Comparison of ENCODE assay signal across 8 cellular contexts in the genomic region with DNA sequence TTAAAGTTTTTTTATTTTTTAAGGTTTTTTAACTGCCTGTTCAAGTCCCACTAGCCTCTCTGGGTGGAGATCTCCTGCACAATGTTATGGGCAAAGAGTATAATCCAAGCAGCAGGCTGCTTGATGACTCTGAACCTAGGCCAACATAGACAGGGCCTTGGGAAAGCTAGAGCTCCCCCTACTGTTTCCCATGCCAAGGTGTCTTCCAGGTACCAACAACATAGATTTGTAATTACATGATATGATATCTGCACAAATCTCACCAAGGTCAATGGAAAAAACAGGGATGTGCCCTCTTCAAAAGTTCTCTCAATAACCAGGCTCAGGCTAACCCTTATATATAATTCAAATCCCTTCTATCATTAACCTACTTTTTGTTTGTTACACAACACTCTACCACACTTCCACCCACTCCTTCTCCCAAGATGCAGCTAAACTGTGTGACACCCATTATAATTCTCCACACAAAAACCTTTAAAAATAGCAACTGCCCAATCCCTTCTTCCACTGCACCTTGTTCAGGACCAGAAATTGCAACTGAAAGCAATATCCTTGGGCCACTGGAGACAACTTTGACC. TPM values are rescaled to one million over a fixed set of nuclear protein-coding genes. Genes with fewer than 3 reads are reported as not detected.
DNase-seq lines count a peak whose midpoint lies in the region; FAIRE-seq and TF ChIP-seq lines count a peak whose summit lies in the region.

No MANE protein-coding gene starts in this region.

- H3K27me3 ChIP-seq in cardiac muscle cell = no peaks in the 10 kb centered on the region
- no peaks in the 10 kb centered on the region for H3K27me3 ChIP-seq in H1 (replicated peaks in 1 of 4; ENCODE audit: control insufficient read depth in 3 of 4, extremely low read depth in 1 of 4, insufficient read depth in 3 of 4, low read length in 3 of 4)

- peak; percentile 43 to 54 for TF ChIP-seq RAD21 in H1 (IDR thresholded peaks at IDR 0.05 in 1 of 2, conservative IDR thresholded peaks at IDR 0.05 in 1 of 2; ENCODE audit: low read depth in 2 of 2, low read length in 2 of 2)

- no peak overlapping the region for H3K23ac ChIP-seq in H1 (ENCODE audit: insufficient read length)

- TF ChIP-seq CTCF in cardiac muscle cell (IDR thresholded peaks at IDR 0.05; ENCODE audit: low read depth, low read length) (peak; percentile 86), WI38 (IDR thresholded peaks at IDR 0.05; ENCODE audit: low read depth, low read length) (peak; percentile 60), H1 (IDR thresholded peaks at IDR 0.05; ENCODE audit: control extremely low read depth in 1 of 3, insufficient read depth in 1 of 3, low read depth in 1 of 3, low read length in 3 of 3) (peak; percentile 53 to 84 (median 65))

- DNase-seq in cardiac muscle cell (ENCODE audit: low read depth in 1 of 2, low spot score in 1 of 2) (peak; percentile 70 to 71), cardiac septum (ENCODE audit: low spot score) (no peak), NCI-H1092 (lab: John Stamatoyannopoulos, UW) (peak; percentile 23), H1 (ENCODE audit: low read depth in 1 of 2, low spot score in 2 of 2) (peak in 1 of 2 experiments; percentile 54), mucosa of gallbladder (ENCODE audit: low spot score) (peak; percentile 41), superior temporal gyrus (ENCODE audit: extremely low spot score) (peak; percentile 57), COR-L47 (lab: John Stamatoyannopoulos, UW) (no peak)

- no peaks in the 10 kb centered on the region for H3K79me2 ChIP-seq in H1 (ENCODE audit: control insufficient read depth in 1 of 2, insufficient read depth in 2 of 2, low read length in 2 of 2)

- H3K79me1 ChIP-seq in H1 (ENCODE audit: low read depth, low read length) = no peaks in the 10 kb centered on the region

- no peak overlapping the region for H3K18ac ChIP-seq in H1 (ENCODE audit: extremely low read depth, low read length)

- no peak for FAIRE-seq in H1 (lab: Jason Lieb, UNC)

- no peak overlapping the region for H4K5ac ChIP-seq in H1 (ENCODE audit: insufficient read length, low read depth, low read length)

- peaks cover 31% of the 10 kb centered on the region for H3K36me3 ChIP-seq in cardiac muscle cell
- H3K36me3 ChIP-seq in H1 (ENCODE audit: control insufficient read depth in 2 of 4, insufficient read depth in 4 of 4, low read length in 3 of 4) = peaks cover 0 to 20% (median 9%) of the 10 kb centered on the region in 4 experiments; a peak in 4 of 8 replicates

- H3K14ac ChIP-seq in H1 (ENCODE audit: insufficient read length) = no peak overlapping the region

- no peak for TF ChIP-seq EP300 in H1 (IDR thresholded peaks at IDR 0.05; ENCODE audit: borderline replicate concordance in 1 of 2, low read depth in 2 of 2, low read length in 2 of 2)

- H3K4me2 ChIP-seq in H1 (ENCODE audit: insufficient read depth in 1 of 2, low read depth in 2 of 2, low read length in 2 of 2) = no peak overlapping the region

- H2AK5ac ChIP-seq in H1 (ENCODE audit: low read depth, low read length) = no peak overlapping the region

- no peak overlapping the region for H3K4ac ChIP-seq in H1 (replicated peaks; ENCODE audit: insufficient read length, low read depth, low read length)

- no peaks in the 10 kb centered on the region for H3K4me1 ChIP-seq in cardiac muscle cell (ENCODE audit: low read depth)
- H3K4me1 ChIP-seq in H1 (replicated peaks in 1 of 4; ENCODE audit: control insufficient read depth in 3 of 4, insufficient read depth in 4 of 4, low read length in 3 of 4) = no peaks in the 10 kb centered on the region

- no peak overlapping the region for H2AFZ ChIP-seq in H1 (ENCODE audit: low read length)

- no peak overlapping the region for H4K91ac ChIP-seq in H1 (replicated peaks; ENCODE audit: insufficient read length, low read length)

- no peak overlapping the region for H4K8ac ChIP-seq in H1 (ENCODE audit: extremely low read depth, insufficient read depth, low read length)

- H3K9ac ChIP-seq in H1 (replicated peaks in 1 of 4; ENCODE audit: extremely low read depth in 1 of 4, low read depth in 3 of 4, low read length in 3 of 4) = no peak overlapping the region

- no peak overlapping the region for H2BK20ac ChIP-seq in H1 (ENCODE audit: low read length)

- H2BK15ac ChIP-seq in H1 (ENCODE audit: low read length) = no peak overlapping the region

- POLR2A ChIA-PET in H1 (lab: Charles Lee; ENCODE audit: partially characterized antibody) = interaction anchor here (1.2 to 1.3 kb wide), 3 partner anchors 15 to 64 kb away, joined by 3 read pairs; no protein-coding TSS in a partner anchor

- peaks cover 0 to 2% of the 10 kb centered on the region in 2 experiments for H4K20me1 ChIP-seq in H1 (replicated peaks in 1 of 2; ENCODE audit: control insufficient read depth in 1 of 2, insufficient read depth in 2 of 2, low read length in 2 of 2)

- no peak overlapping the region for H2BK12ac ChIP-seq in H1 (ENCODE audit: low read depth, low read length)

- intact Hi-C loops in cardiac septum (cut with DNase I) = no loop called here

- no peak for TF ChIP-seq POLR2A in H1 (IDR thresholded peaks at IDR 0.05; ENCODE audit: control extremely low read depth in 1 of 2, low read depth in 2 of 2, low read length in 2 of 2)

- H3K27ac ChIP-seq in cardiac muscle cell (no peak overlapping the region), H1 (ENCODE audit: low read depth, low read length) (no peak overlapping the region)

- no peak overlapping the region for H3K4me3 ChIP-seq in cardiac muscle cell
- no peak overlapping the region for H3K4me3 ChIP-seq in WI38 (ENCODE audit: low read depth, low read length)
- no peak overlapping the region for H3K4me3 ChIP-seq in H1 (ENCODE audit: extremely low read depth in 1 of 4, insufficient read depth in 2 of 4, low read depth in 3 of 4, low read length in 4 of 4)

- no peak overlapping the region for H2BK120ac ChIP-seq in H1 (replicated peaks; ENCODE audit: low read depth, low read length)

- no peak overlapping the region for H3K56ac ChIP-seq in H1 (replicated peaks; ENCODE audit: insufficient read length, low read depth, low read length)

- H3K9me3 ChIP-seq in cardiac muscle cell (ENCODE audit: low read depth) (no peaks in the 10 kb centered on the region), H1 (ENCODE audit: insufficient read depth in 2 of 2, low read depth in 1 of 2, low read length in 1 of 2) (no peaks in the 10 kb centered on the region)

- no peak overlapping the region for H2BK5ac ChIP-seq in H1 (ENCODE audit: low read depth, low read length)

- CTCF ChIA-PET in H1 (lab: Charles Lee; ENCODE audit: partially characterized antibody) = interaction anchor here (0.6 to 2.1 kb wide), 30 partner anchors 9 to 441 kb away, joined by 3 to 32 read pairs (median 4); no protein-coding TSS in a partner anchor

- no peaks in the 10 kb centered on the region for H3K23me2 ChIP-seq in H1 (ENCODE audit: low read depth, low read length)

TF ChIP-seq in H1, 55 proteins besides CTCF, POLR2A, EP300 and RAD21 (continues in another document):
- no peak for TF ChIP-seq RBBP5 (IDR thresholded peaks at IDR 0.05; ENCODE audit: borderline replicate concordance, low read depth, low read length)
- no peak for TF ChIP-seq TAF1 (IDR thresholded peaks at IDR 0.05; ENCODE audit: low read depth, low read length)
- no peak for TF ChIP-seq KDM1A (IDR thresholded peaks at IDR 0.05; ENCODE audit: borderline replicate concordance, low read length)
- TF ChIP-seq HDAC2 (IDR thresholded peaks at IDR 0.05; ENCODE audit: borderline replicate concordance in 1 of 2, low read depth in 2 of 2, low read length in 2 of 2) = no peak
- TF ChIP-seq, protein P1, sequence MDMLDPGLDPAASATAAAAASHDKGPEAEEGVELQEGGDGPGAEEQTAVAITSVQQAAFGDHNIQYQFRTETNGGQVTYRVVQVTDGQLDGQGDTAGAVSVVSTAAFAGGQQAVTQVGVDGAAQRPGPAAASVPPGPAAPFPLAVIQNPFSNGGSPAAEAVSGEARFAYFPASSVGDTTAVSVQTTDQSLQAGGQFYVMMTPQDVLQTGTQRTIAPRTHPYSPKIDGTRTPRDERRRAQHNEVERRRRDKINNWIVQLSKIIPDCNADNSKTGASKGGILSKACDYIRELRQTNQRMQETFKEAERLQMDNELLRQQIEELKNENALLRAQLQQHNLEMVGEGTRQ (IDR thresholded peaks at IDR 0.05; ENCODE audit: low read length) = no peak
- TF ChIP-seq JUND (IDR thresholded peaks at IDR 0.05; ENCODE audit: low read length) = no peak
- no peak for TF ChIP-seq SIRT6 (IDR thresholded peaks at IDR 0.05; ENCODE audit: low read length)
- TF ChIP-seq SRF (IDR thresholded peaks at IDR 0.05; ENCODE audit: low read depth, low read length) = no peak
- no peak for TF ChIP-seq SIX5 (IDR thresholded peaks at IDR 0.05; ENCODE audit: low read depth, low read length)

RNA-seq across cellular contexts. Expression of gene RBM15B, which starts 43.8 kb away (rescaled TPM):
- total RNA-seq in cardiac muscle cell (44.1 and 55.8 TPM in 2 replicates), cardiac septum (18.1 TPM), mucosa of gallbladder (30.0 TPM)
- polyA plus RNA-seq in cardiac muscle cell (37.9 and 49.2 TPM in 2 replicates), H1 (2011; rRNA removed) (22.2 and 30.1 TPM in 2 replicates)
- 59.1 and 60.9 TPM in 2 replicates for total RNA-seq in H1 (2021; fragmentation: NEBNext Ultra II Directional; extraction: Animal tissue kit (Norgen Biotek cat#: 25700))
- 28.2 TPM for polyA plus RNA-seq in H1 (2011; cell fraction: cytosol; rRNA removed)
- 30.4 TPM for polyA plus RNA-seq in H1 (2011; cell fraction: nucleus; rRNA removed)
- 42.0 to 44.4 TPM (median 44.0 TPM) in 4 replicates for polyA plus RNA-seq in H1 (2012, experiment 1 of 2)
- polyA plus RNA-seq in H1 (2012, experiment 2 of 2) = 36.6 TPM
- 30.4 TPM for polyA plus RNA-seq in H1 (2013, experiment 1 of 2)
- polyA plus RNA-seq in H1 (2013, experiment 2 of 2) = 30.7 TPM
- polyA minus RNA-seq in H1 (2011; rRNA and poly(A)+ RNA removed) = 36.5 and 42.7 TPM in 2 replicates
- polyA minus RNA-seq in H1 (2011; cell fraction: cytosol; rRNA and poly(A)+ RNA removed) = 32.4 TPM
- polyA minus RNA-seq in H1 (2011; cell fraction: nucleus; rRNA and poly(A)+ RNA removed) = 42.7 TPM

RNA-seq across cellular contexts. Expression of gene MANF, which starts 49.7 kb away (rescaled TPM):
- total RNA-seq in cardiac muscle cell (55.6 and 180 TPM in 2 replicates), cardiac septum (77.6 TPM), mucosa of gallbladder (124 TPM)
- polyA plus RNA-seq in cardiac muscle cell (66.9 and 163 TPM in 2 replicates), H1 (2011; rRNA removed) (25.3 and 37.5 TPM in 2 replicates)
- 159 and 175 TPM in 2 replicates for total RNA-seq in H1 (2021; fragmentation: NEBNext Ultra II Directional; extraction: Animal tissue kit (Norgen Biotek cat#: 25700))
- 61.1 TPM for polyA plus RNA-seq in H1 (2011; cell fraction: cytosol; rRNA removed)
- polyA plus RNA-seq in H1 (2011; cell fraction: nucleus; rRNA removed) = 12.3 TPM
- 112 to 209 TPM (median 134 TPM) in 4 replicates for polyA plus RNA-seq in H1 (2012, experiment 1 of 2)
- polyA plus RNA-seq in H1 (2012, experiment 2 of 2) = 47.3 TPM
- polyA plus RNA-seq in H1 (2013, experiment 1 of 2) = 193 TPM
- 251 TPM for polyA plus RNA-seq in H1 (2013, experiment 2 of 2)
- 14.0 and 14.1 TPM in 2 replicates for polyA minus RNA-seq in H1 (2011; rRNA and poly(A)+ RNA removed)
- polyA minus RNA-seq in H1 (2011; cell fraction: cytosol; rRNA and poly(A)+ RNA removed) = 22.5 TPM
- 15.0 TPM for polyA minus RNA-seq in H1 (2011; cell fraction: nucleus; rRNA and poly(A)+ RNA removed)

Comparison
In these comparisons a context has a peak if more than half of its experiments do, and no peak if none do; other contexts are left out.
1. DNase-seq: peak in cardiac muscle cell (2 of 2), NCI-H1092 (single experiment), mucosa of gallbladder (single experiment) and superior temporal gyrus (single experiment); none in cardiac septum (single experiment) and COR-L47 (single experiment).
2. Peak in every context shown above with its lines, with median percentiles within 50 percentile points of each other: CTCF ChIP-seq.